8 cellular contexts compared by ENCODE assay signal in the genomic region with DNA sequence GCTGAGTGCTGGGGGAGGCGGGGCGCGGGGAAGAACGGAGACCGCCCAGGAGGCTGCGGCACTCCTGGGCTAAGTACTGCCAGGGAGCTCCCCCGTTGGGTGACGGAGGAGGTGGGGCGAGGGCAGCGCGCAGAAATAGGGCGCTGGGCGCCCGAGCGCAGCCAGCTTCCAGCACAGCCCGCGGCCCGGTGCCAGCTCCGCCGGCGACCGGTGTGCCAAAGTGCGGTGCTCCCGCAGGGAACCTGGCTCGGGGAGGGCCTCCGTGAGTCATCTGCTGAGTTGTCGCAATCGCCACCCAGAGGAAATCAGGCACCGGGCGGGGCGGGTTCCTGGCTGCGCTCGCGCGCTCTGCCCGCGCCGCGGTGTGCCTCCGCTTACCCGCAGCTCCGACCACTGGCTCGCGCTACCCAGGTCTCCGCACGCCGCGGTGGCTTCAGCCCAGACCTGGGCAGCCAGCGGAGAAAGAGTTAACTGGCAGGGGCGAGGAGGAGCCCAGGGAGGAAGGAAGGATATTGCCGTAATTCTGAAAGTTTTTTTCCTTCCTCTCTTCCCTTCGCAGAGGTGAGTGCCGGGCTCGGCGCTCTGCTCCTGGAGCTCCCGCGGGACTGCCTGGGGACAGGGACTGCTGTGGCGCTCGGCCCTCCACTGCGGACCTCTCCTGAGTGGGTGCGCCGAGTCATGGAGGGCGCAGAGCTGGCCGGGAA. TPM values are rescaled to one million over a fixed set of nuclear protein-coding genes. Genes with fewer than 3 reads are reported as not detected.
DNase-seq lines count a peak whose midpoint lies in the region; ATAC-seq and TF ChIP-seq lines count a peak whose summit lies in the region.

Gene GPAT3 (plus strand): TSS at position 164 of the 704 bp plus-strand sequence. CDS start 515 bp downstream, at position 679.

- H3K9me3 ChIP-seq in heart left ventricle: no peaks in the 10 kb centered on the region
- no peaks in the 10 kb centered on the region for H3K9me3 ChIP-seq in vagina

- intact Hi-C loops in heart left ventricle (cut with DNase I): loop anchor here in 9 of 10 donors (2.0 to 10.0 kb wide), 5 partner anchors 51 to 91 kb away; partner anchors contain the start of gene ABRAXAS1 (in 1 of the 9)
- intact Hi-C loops in vagina (cut with DNase I): no loop called here

- TF ChIP-seq CTCF in heart left ventricle (IDR thresholded peaks at IDR 0.05) (no peak), vagina (IDR thresholded peaks at IDR 0.05) (no peak)

- TF ChIP-seq POLR2A in heart left ventricle (IDR thresholded peaks at IDR 0.05) (peak in 1 of 2 donors; percentile 69), vagina (IDR thresholded peaks at IDR 0.05) (peak in 1 of 2 donors; percentile 16)

- H3K4me1 ChIP-seq in heart left ventricle (peaks cover 0 to 28% (median 8%) of the 10 kb centered on the region in 12 donors), vagina (peaks cover 9% of the 10 kb centered on the region)

- 0% methylated on average over 57 to 64 of the region's 64 CpGs for WGBS in adipose tissue, 3 donors
- WGBS in heart left ventricle, 4 donors: 0 to 1% (median 1%) methylated on average over 34 to 64 of the region's 64 CpGs

- no peak within 1 kb of the TSS for H3K27ac ChIP-seq in adipose tissue (ENCODE audit: low read depth, low read length)
- H3K27ac ChIP-seq in heart left ventricle: peak within 1 kb of the TSS; percentile 70 to 95 (median 92)
- H3K27ac ChIP-seq in vagina: peak within 1 kb of the TSS; percentile 79

- H3K27me3 ChIP-seq in heart left ventricle: peaks cover 0 to 19% (median 0%) of the 10 kb centered on the region in 9 donors
- no peaks in the 10 kb centered on the region for H3K27me3 ChIP-seq in vagina

- DNase-seq in D341Med (ENCODE audit: low spot score) (peak; percentile 80), HT1080 (ENCODE audit: low read depth) (peak; percentile 89), T-helper 1 cell (peak; percentile 24 to 66 (median 45)), heart left ventricle (peak; percentile 78 to 91 (median 89)), putamen (ENCODE audit: low spot score) (peak; percentile 11), vagina (ENCODE audit: extremely low spot score in 2 of 2) (peak in 1 of 2 donors; percentile 89)

- H3K4me3 ChIP-seq in heart left ventricle (peak within 1 kb of the TSS; percentile 57 to 90 (median 73)), vagina (peak within 1 kb of the TSS; percentile 72 to 81)

- H3K36me3 ChIP-seq in heart left ventricle: no peaks in the 10 kb centered on the region
- H3K36me3 ChIP-seq in vagina: no peaks in the 10 kb centered on the region

- peak; percentile 75 for ATAC-seq in GM21381 (IDR thresholded peaks at IDR 0.05; ENCODE audit: unreplicated experiment)
- peak; percentile 83 to 94 (median 88) for ATAC-seq in heart left ventricle

RNA-seq across cellular contexts. Expression of gene GPAT3, which starts in this region (rescaled TPM):
- 106 and 121 TPM in 2 replicates for total RNA-seq in HT1080 (2014; rRNA removed; shearing (Covaris generic))
- polyA plus RNA-seq in HT1080 (2015; cell fraction: cytosol; rRNA removed): 57.1 and 65.7 TPM in 2 replicates
- polyA plus RNA-seq in HT1080 (2015; cell fraction: nucleus; rRNA removed): 88.6 and 89.7 TPM in 2 replicates
- polyA plus RNA-seq in adipose tissue: 10 to 100 TPM in 2 of 3 donors, 1 to 10 TPM in 1; 2.1 to 66.4 (median 17.3) TPM
- 10 to 100 TPM; 26.8 to 64.5 (median 38.8) TPM for total RNA-seq in heart left ventricle
- polyA plus RNA-seq in heart left ventricle: 10 to 100 TPM; 21.3 to 53.6 TPM
- 5.2 TPM for total RNA-seq in vagina
